ENCODE assay signal across 1 cellular context in genomic region chr2:212451786-212452200, GRCh38.
TF ChIP-seq lines count a peak whose summit lies in the region.

No MANE protein-coding gene starts in this region.

TF ChIP-seq in HepG2, 621 proteins besides CTCF, POLR2A, EP300 and RAD21 (continued from another document and continues in another):
- TF ChIP-seq PRDM15 (CRISPR knock-in tag; IDR thresholded peaks at IDR 0.05): no peak
- TF ChIP-seq SMARCC2 (IDR thresholded peaks at IDR 0.05): no peak
- TF ChIP-seq BATF2 (CRISPR knock-in tag; IDR thresholded peaks at IDR 0.05): no peak
- no peak for TF ChIP-seq ZFP90 (CRISPR knock-in tag; IDR thresholded peaks at IDR 0.05; ENCODE audit: borderline replicate concordance)
- TF ChIP-seq ZNF605 (CRISPR knock-in tag; IDR thresholded peaks at IDR 0.05): no peak
- TF ChIP-seq ZNF546 (CRISPR knock-in tag; conservative IDR thresholded peaks at IDR 0.05): no peak
- TF ChIP-seq PRDM4 (CRISPR knock-in tag; IDR thresholded peaks at IDR 0.05; ENCODE audit: borderline replicate concordance): no peak
- no peak for TF ChIP-seq ZNF337 (CRISPR knock-in tag; IDR thresholded peaks at IDR 0.05; ENCODE audit: borderline replicate concordance, low read depth)
- no peak for TF ChIP-seq ZFP62 (CRISPR knock-in tag; IDR thresholded peaks at IDR 0.05)
- TF ChIP-seq KAT2B (IDR thresholded peaks at IDR 0.05; ENCODE audit: borderline replicate concordance, low read depth, low read length): no peak
- TF ChIP-seq ZNF143 (CRISPR knock-in tag; IDR thresholded peaks at IDR 0.05): no peak
- peak; percentile 94 for TF ChIP-seq ARID5B (CRISPR knock-in tag; IDR thresholded peaks at IDR 0.05)
- TF ChIP-seq POLR2AphosphoS5 (IDR thresholded peaks at IDR 0.05; ENCODE audit: low read depth, low read length): no peak
- TF ChIP-seq FOXJ3 (CRISPR knock-in tag; IDR thresholded peaks at IDR 0.05; ENCODE audit: borderline replicate concordance): 0 out of 2 replicates have a peak, but pooled peaks have one; percentile 44
- TF ChIP-seq ZNF687 (CRISPR knock-in tag; IDR thresholded peaks at IDR 0.05): no peak
- TF ChIP-seq ATAD3A (CRISPR knock-in tag; IDR thresholded peaks at IDR 0.05): no peak
- no peak for TF ChIP-seq RNF219 (CRISPR knock-in tag; IDR thresholded peaks at IDR 0.05)
- TF ChIP-seq ZNF496 (CRISPR knock-in tag; IDR thresholded peaks at IDR 0.05; ENCODE audit: insufficient replicate concordance): no peak
- TF ChIP-seq SMAD3 (CRISPR knock-in tag; IDR thresholded peaks at IDR 0.05): no peak
- TF ChIP-seq KMT2B (CRISPR knock-in tag; IDR thresholded peaks at IDR 0.05): no peak
- TF ChIP-seq ZFY (CRISPR knock-in tag; IDR thresholded peaks at IDR 0.05): no peak
- no peak for TF ChIP-seq CC2D1A (CRISPR knock-in tag; IDR thresholded peaks at IDR 0.05)
- no peak for TF ChIP-seq ZNF724P (CRISPR knock-in tag; IDR thresholded peaks at IDR 0.05; ENCODE audit: borderline replicate concordance)
- TF ChIP-seq TOPORS (CRISPR knock-in tag; IDR thresholded peaks at IDR 0.05): no peak
- no peak for TF ChIP-seq PHB2 (IDR thresholded peaks at IDR 0.05; ENCODE audit: partially characterized antibody)
- no peak for TF ChIP-seq SIN3A (IDR thresholded peaks at IDR 0.05; ENCODE audit: borderline replicate concordance, low read depth, low read length)
- TF ChIP-seq ATF6 (CRISPR knock-in tag; conservative IDR thresholded peaks at IDR 0.05): no peak
- no peak for TF ChIP-seq AFF4 (CRISPR knock-in tag; IDR thresholded peaks at IDR 0.05)
- peak; percentile 91; the same call in 1 of the 2 replicates for TF ChIP-seq HMG20A (CRISPR knock-in tag; IDR thresholded peaks at IDR 0.05; ENCODE audit: borderline replicate concordance)
- TF ChIP-seq HNRNPL (IDR thresholded peaks at IDR 0.05; ENCODE audit: low read depth, low read length): no peak
